8 cellular contexts compared by ENCODE assay signal in the genomic region with DNA sequence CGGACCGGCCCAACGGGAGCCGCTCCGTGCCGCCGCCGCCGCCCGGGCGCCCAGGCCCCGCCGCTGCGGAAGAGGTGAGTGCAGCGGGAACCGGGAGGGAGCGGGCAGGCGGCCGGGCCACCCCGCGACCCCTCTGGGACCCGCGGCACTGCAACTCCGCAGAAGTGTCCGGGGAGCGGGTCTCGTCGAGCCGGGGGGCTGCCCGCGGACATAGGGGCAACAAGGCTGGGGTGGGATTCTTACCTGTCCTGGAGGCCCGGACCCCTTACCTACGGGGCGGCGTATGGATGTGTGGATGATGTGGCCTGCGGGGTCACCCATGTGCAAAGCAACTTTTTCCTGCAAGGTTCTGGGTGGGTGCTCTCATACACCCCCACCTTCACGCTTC. TPM values are rescaled to one million over a fixed set of nuclear protein-coding genes. Genes with fewer than 3 reads are reported as not detected.
A peak's percentile ranks its signal among the peaks of the same experiment; 100 is the strongest.
DNase-seq lines count a peak whose midpoint lies in the region; ATAC-seq and TF ChIP-seq lines count a peak whose summit lies in the region.

No MANE protein-coding gene starts in this region.

- CTCF ChIA-PET in Calu3 (lab: Charles Lee): no interaction called here

- intact Hi-C loops in Calu3 (cut with micrococcal nuclease; ENCODE audit: unreplicated experiment): no loop called here

- H3K27me3 Mint-ChIP-seq in Calu3 (ENCODE audit: unreplicated experiment): peaks cover 44% of the 10 kb centered on the region
- peaks cover 23% of the 10 kb centered on the region for H3K27me3 Mint-ChIP-seq in progenitor cell of endocrine pancreas

- H3K4me3 ChIP-seq in SK-N-MC: peak overlapping the region; percentile 69
- H3K4me3 ChIP-seq in fibroblast of lung (replicated peaks in 1 of 4; ENCODE audit: control extremely low read depth in 1 of 4, insufficient read depth in 1 of 4, low read depth in 3 of 4, low read length in 4 of 4): peak overlapping the region; percentile 34 to 69 (median 56)

- ATAC-seq in HG02884 (IDR thresholded peaks at IDR 0.05; ENCODE audit: unreplicated experiment): no peak

- H3K4me1 ChIP-seq in fibroblast of lung (ENCODE audit: control insufficient read depth, extremely low read depth, insufficient read depth, low read length): peaks cover 5% of the 10 kb centered on the region

- H3K36me3 Mint-ChIP-seq in Calu3 (ENCODE audit: insufficient read depth, unreplicated experiment) (peaks cover 13% of the 10 kb centered on the region), progenitor cell of endocrine pancreas (ENCODE audit: insufficient read depth) (peaks cover 2% of the 10 kb centered on the region)

- H3K9ac ChIP-seq in SK-N-MC (ENCODE audit: insufficient read length) (no peak overlapping the region), fibroblast of lung (ENCODE audit: insufficient read depth, low read length) (no peak overlapping the region)

- BruUV-seq in Calu3 (replicated peaks; lab: Mats Ljungman, UMichigan): no TSS peak

- DNase-seq in Calu3 (no peak), SK-N-MC (ENCODE audit: low read depth, low spot score) (no peak), fibroblast of lung (ENCODE audit: low read depth in 2 of 2) (no peak), progenitor cell of endocrine pancreas (ENCODE audit: low spot score, unreplicated experiment) (no peak), dedifferentiated amniotic fluid mesenchymal stem cell (ENCODE audit: extremely low spot score) (no peak), NCI-H1092 (lab: John Stamatoyannopoulos, UW) (no peak)
- no peak for DNase-seq in stimulated activated CD4-positive, alpha-beta T cell treated with anti-CD3 and anti-CD28 coated beads, Interleukin-15, amount 100 ng/mL, for 24 hours

- H2AFZ ChIP-seq in fibroblast of lung (ENCODE audit: low read length): no peak overlapping the region

- H3K36me3 ChIP-seq in SK-N-MC (ENCODE audit: insufficient read depth, low read length) (no peaks in the 10 kb centered on the region), fibroblast of lung (ENCODE audit: control insufficient read depth, insufficient read depth, low read length) (no peaks in the 10 kb centered on the region)

- H3K9me3 ChIP-seq in SK-N-MC (ENCODE audit: low read depth, low read length) (no peaks in the 10 kb centered on the region), fibroblast of lung (ENCODE audit: control insufficient read depth, insufficient read depth, low read depth, low read length) (no peaks in the 10 kb centered on the region)

- TF ChIP-seq CTCF in Calu3 (IDR thresholded peaks at IDR 0.05; ENCODE audit: unreplicated experiment): no peak
- no peak for TF ChIP-seq CTCF in fibroblast of lung (conservative IDR thresholded peaks at IDR 0.05 in 1 of 2, IDR thresholded peaks at IDR 0.05 in 1 of 2; ENCODE audit: low read depth in 1 of 2, low read length in 2 of 2)
- no peak for TF ChIP-seq CTCF in progenitor cell of endocrine pancreas (IDR thresholded peaks at IDR 0.05; ENCODE audit: unreplicated experiment)

- H3K27ac ChIP-seq in SK-N-MC (no peak overlapping the region), fibroblast of lung (ENCODE audit: insufficient read depth, low read length) (no peak overlapping the region)

- H3K4me1 Mint-ChIP-seq in Calu3 (ENCODE audit: low read depth, unreplicated experiment): peaks cover 22% of the 10 kb centered on the region
- H3K4me1 Mint-ChIP-seq in progenitor cell of endocrine pancreas (ENCODE audit: low read depth): peaks cover 31% of the 10 kb centered on the region

- H3K27ac Mint-ChIP-seq in Calu3 (ENCODE audit: unreplicated experiment): peak overlapping the region; percentile 54
- H3K27ac Mint-ChIP-seq in progenitor cell of endocrine pancreas: peak overlapping the region; percentile 94

- peaks cover 6% of the 10 kb centered on the region for H3K27me3 ChIP-seq in fibroblast of lung (ENCODE audit: control insufficient read depth, insufficient read depth, low read length)

- H3K79me2 ChIP-seq in fibroblast of lung (ENCODE audit: control insufficient read depth, insufficient read depth, low read length): no peaks in the 10 kb centered on the region

- peak overlapping the region; percentile 49 for H3K4me2 ChIP-seq in fibroblast of lung (ENCODE audit: extremely low read depth, insufficient read depth, low read length)

- H3K4me3 Mint-ChIP-seq in Calu3 (ENCODE audit: low read depth, unreplicated experiment) (peak overlapping the region; percentile 66), progenitor cell of endocrine pancreas (ENCODE audit: low read depth) (peak overlapping the region; percentile 87)

- no peaks in the 10 kb centered on the region for H4K20me1 ChIP-seq in fibroblast of lung (ENCODE audit: control insufficient read depth, extremely low read depth, insufficient read depth, low read length)

- H3K9me3 Mint-ChIP-seq in Calu3 (ENCODE audit: low read depth, unreplicated experiment) (no peaks in the 10 kb centered on the region), progenitor cell of endocrine pancreas (ENCODE audit: low read depth) (no peaks in the 10 kb centered on the region)

RNA-seq across cellular contexts. Expression of a gene that starts 0.4 kb away (rescaled TPM):
- total RNA-seq in Calu3 (2022): 1.6 and 1.7 TPM in 2 replicates
- 9.7 and 10.3 TPM in 2 replicates for total RNA-seq in fibroblast of lung
- polyA plus RNA-seq in fibroblast of lung: 5.1 and 21.2 TPM in 2 replicates
- polyA plus RNA-seq in fibroblast of lung (2012): 8.0 and 18.9 TPM in 2 replicates
- 27.0 and 48.6 TPM in 2 replicates for polyA minus RNA-seq in fibroblast of lung (ENCODE audit: low replicate concordance)
- total RNA-seq in progenitor cell of endocrine pancreas: 23.6 and 26.5 TPM in 2 replicates

RNA-seq across cellular contexts. Expression of a gene that starts 35.9 kb away (rescaled TPM):
- total RNA-seq in Calu3 (2022) (not detected in 2 replicates), fibroblast of lung (not detected in 2 replicates), progenitor cell of endocrine pancreas (0.12 and 0.91 TPM in 2 replicates)
- polyA plus RNA-seq in fibroblast of lung: not detected in 2 replicates
- polyA plus RNA-seq in fibroblast of lung (2012): not detected in 2 replicates
- polyA minus RNA-seq in fibroblast of lung (ENCODE audit: low replicate concordance): not detected in 2 replicates

RNA-seq across cellular contexts. Expression of a gene that starts 49.6 kb away (rescaled TPM):
- not detected in 2 replicates for total RNA-seq in Calu3 (2022)
- total RNA-seq in fibroblast of lung: not detected in 2 replicates
- polyA plus RNA-seq in fibroblast of lung: 0.02 TPM in 1 of 2 replicates, not detected in the other
- not detected in 2 replicates for polyA plus RNA-seq in fibroblast of lung (2012)
- polyA minus RNA-seq in fibroblast of lung (ENCODE audit: low replicate concordance): not detected in 2 replicates
- 43.5 and 44.7 TPM in 2 replicates for total RNA-seq in progenitor cell of endocrine pancreas

Comparison
In these comparisons a context has a peak if more than half of its experiments do, and no peak if none do; other contexts are left out.
1. RNA of a gene that starts 49.6 kb away (total RNA-seq): 43.5 to 44.7 TPM in progenitor cell of endocrine pancreas; not detected in Calu3 and not detected in fibroblast of lung; every median in the first group is over 10 times any median in the second.